ENCODE assay signal across 1 cellular context in the genomic region with DNA sequence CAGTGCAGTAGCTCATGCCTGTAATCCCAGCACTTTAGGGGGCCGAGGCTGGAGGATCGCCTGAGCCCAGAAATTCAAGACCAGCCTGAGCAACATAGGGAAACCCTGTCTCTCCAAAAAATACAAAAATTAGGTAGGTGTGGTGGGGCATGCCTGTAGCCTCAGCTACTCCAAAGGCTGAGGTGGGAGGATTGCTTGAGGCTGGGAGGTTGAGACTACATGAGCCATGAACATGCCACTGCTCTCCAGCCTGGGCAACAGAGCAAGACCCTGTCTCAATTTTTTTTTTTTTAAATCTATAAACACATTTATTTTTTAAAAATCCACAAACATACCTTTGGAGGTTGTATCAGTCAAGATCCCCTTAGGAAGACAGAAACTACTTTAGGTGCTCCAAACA.
TF ChIP-seq lines count a peak whose summit lies in the region.

No MANE protein-coding gene starts in this region.

TF ChIP-seq in GM23338, 12 proteins besides CTCF, POLR2A, EP300 and RAD21 (continued from another document):
- TF ChIP-seq, protein P1, sequence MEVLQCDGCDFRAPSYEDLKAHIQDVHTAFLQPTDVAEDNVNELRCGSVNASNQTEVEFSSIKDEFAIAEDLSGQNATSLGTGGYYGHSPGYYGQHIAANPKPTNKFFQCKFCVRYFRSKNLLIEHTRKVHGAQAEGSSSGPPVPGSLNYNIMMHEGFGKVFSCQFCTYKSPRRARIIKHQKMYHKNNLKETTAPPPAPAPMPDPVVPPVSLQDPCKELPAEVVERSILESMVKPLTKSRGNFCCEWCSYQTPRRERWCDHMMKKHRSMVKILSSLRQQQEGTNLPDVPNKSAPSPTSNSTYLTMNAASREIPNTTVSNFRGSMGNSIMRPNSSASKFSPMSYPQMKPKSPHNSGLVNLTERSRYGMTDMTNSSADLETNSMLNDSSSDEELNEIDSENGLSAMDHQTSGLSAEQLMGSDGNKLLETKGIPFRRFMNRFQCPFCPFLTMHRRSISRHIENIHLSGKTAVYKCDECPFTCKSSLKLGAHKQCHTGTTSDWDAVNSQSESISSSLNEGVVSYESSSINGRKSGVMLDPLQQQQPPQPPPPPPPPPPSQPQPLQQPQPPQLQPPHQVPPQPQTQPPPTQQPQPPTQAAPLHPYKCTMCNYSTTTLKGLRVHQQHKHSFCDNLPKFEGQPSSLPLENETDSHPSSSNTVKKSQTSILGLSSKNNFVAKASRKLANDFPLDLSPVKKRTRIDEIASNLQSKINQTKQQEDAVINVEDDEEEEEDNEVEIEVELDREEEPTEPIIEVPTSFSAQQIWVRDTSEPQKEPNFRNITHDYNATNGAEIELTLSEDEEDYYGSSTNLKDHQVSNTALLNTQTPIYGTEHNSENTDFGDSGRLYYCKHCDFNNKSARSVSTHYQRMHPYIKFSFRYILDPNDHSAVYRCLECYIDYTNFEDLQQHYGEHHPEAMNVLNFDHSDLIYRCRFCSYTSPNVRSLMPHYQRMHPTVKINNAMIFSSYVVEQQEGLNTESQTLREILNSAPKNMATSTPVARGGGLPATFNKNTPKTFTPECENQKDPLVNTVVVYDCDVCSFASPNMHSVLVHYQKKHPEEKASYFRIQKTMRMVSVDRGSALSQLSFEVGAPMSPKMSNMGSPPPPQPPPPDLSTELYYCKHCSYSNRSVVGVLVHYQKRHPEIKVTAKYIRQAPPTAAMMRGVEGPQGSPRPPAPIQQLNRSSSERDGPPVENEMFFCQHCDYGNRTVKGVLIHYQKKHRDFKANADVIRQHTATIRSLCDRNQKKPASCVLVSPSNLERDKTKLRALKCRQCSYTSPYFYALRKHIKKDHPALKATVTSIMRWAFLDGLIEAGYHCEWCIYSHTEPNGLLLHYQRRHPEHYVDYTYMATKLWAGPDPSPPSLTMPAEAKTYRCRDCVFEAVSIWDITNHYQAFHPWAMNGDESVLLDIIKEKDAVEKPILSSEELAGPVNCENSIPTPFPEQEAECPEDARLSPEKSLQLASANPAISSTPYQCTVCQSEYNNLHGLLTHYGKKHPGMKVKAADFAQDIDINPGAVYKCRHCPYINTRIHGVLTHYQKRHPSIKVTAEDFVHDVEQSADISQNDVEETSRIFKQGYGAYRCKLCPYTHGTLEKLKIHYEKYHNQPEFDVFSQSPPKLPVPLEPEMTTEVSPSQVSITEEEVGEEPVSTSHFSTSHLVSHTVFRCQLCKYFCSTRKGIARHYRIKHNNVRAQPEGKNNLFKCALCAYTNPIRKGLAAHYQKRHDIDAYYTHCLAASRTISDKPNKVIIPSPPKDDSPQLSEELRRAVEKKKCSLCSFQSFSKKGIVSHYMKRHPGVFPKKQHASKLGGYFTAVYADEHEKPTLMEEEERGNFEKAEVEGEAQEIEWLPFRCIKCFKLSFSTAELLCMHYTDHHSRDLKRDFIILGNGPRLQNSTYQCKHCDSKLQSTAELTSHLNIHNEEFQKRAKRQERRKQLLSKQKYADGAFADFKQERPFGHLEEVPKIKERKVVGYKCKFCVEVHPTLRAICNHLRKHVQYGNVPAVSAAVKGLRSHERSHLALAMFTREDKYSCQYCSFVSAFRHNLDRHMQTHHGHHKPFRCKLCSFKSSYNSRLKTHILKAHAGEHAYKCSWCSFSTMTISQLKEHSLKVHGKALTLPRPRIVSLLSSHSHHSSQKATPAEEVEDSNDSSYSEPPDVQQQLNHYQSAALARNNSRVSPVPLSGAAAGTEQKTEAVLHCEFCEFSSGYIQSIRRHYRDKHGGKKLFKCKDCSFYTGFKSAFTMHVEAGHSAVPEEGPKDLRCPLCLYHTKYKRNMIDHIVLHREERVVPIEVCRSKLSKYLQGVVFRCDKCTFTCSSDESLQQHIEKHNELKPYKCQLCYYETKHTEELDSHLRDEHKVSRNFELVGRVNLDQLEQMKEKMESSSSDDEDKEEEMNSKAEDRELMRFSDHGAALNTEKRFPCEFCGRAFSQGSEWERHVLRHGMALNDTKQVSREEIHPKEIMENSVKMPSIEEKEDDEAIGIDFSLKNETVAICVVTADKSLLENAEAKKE (CRISPR knock-in tag; IDR thresholded peaks at IDR 0.05) = no peak
